In genomic region chr15:66770518-66771350, GRCh38 we compare ENCODE assay signal across 16 cellular contexts.
DNase-seq lines count a peak whose midpoint lies in the region; ATAC-seq and TF ChIP-seq lines count a peak whose summit lies in the region.
"Had no signal": no experiment of that assay in that cellular context is flagged by ENCODE, and none has a peak within 500 bp of the region (broad histone marks: within the 10 kb centered on the region; RNA-seq: fewer than 3 reads in every experiment).

No MANE protein-coding gene starts in this region.

- no peaks in the 10 kb centered on the region for H3K27me3 Mint-ChIP-seq in WTC11 (ENCODE audit: low read depth)

- DNase-seq in WTC11 (ENCODE audit: low spot score) (no peak), tibial nerve (ENCODE audit: low spot score in 2 of 2) (no peak), amygdala (lab: John Stamatoyannopoulos, UW) (no peak), DMS 273 (lab: John Stamatoyannopoulos, UW; ENCODE audit: unreplicated experiment) (no peak)
- DNase-seq: activated CD4-positive, alpha-beta T cell treated with anti-CD3 and anti-CD28 coated beads, Interleukin-2, amount 10 ng/mL, durations not matched to agents 7 days and 5 days; anterior cingulate cortex; dermis blood vessel endothelial cell; NCI-H345; stimulated activated CD4-positive, alpha-beta T cell treated with anti-CD3 and anti-CD28 coated beads, Interleukin-4, amount 100 ng/mL, for 1 hour had no signal

- no peaks in the 10 kb centered on the region for H3K27me3 ChIP-seq in HUES6 (ENCODE audit: control insufficient read depth, insufficient read depth, low read length)
- no peaks in the 10 kb centered on the region for H3K27me3 ChIP-seq in tibial nerve

- H3K9ac ChIP-seq in HUES6 (ENCODE audit: low read length) = peak overlapping the region; percentile 2

- no peak for TF ChIP-seq EP300 in tibial nerve (IDR thresholded peaks at IDR 0.05)

- H3K9me3 Mint-ChIP-seq in WTC11 = no peaks in the 10 kb centered on the region
- H3K9me3 Mint-ChIP-seq: activated CD4-positive, alpha-beta T cell treated with anti-CD3 and anti-CD28 coated beads, Interleukin-2, amount 10 ng/mL, durations not matched to agents 7 days and 5 days; activated T-helper 1 cell treated with anti-CD3 and anti-CD28 coated beads, Interleukin-12 subunit alpha, Interleukin-12 subunit beta, Interleukin-2, Interleukin-4 antibody, amounts not matched to agents 30 ng/mL and 10 ng/mL and 1 ng/mL, durations not matched to agents 14 hours and 24 hours and 36 hours; T-helper 1 cell treated with Interleukin-12 subunit alpha and Interleukin-12 subunit beta and Interleukin-4 antibody, amounts not matched to agents 30 μg/mL and 1 μg/mL, for 36 hours had no signal

- no peaks in the 10 kb centered on the region for H3K36me3 Mint-ChIP-seq in WTC11

- CTCF ChIA-PET in WTC11 (lab: Charles Lee) = interaction anchor here (0.7 to 6.1 kb wide), 7 partner anchors 9 to 152 kb away, joined by 3 to 53 read pairs (median 4); no protein-coding TSS in a partner anchor

- peaks cover 58% of the 10 kb centered on the region for H3K4me1 Mint-ChIP-seq in WTC11

- H3K4me1 ChIP-seq in HUES6 (ENCODE audit: control insufficient read depth, insufficient read depth, low read length) = peaks cover 57% of the 10 kb centered on the region
- peaks cover 68% of the 10 kb centered on the region for H3K4me1 ChIP-seq in mesodermal cell (ENCODE audit: control insufficient read depth, insufficient read depth, low read length, poor library complexity, severe bottlenecking)
- peaks cover 0 to 68% (median 35%) of the 10 kb centered on the region in 4 donors for H3K4me1 ChIP-seq in tibial nerve

- peak overlapping the region; percentile 26 for H3K27ac ChIP-seq in HUES6 (ENCODE audit: low read depth, low read length)
- peak overlapping the region; percentile 63 for H3K27ac ChIP-seq in mesodermal cell (ENCODE audit: low read depth, low read length, severe bottlenecking)
- H3K27ac ChIP-seq in tibial nerve = peak overlapping the region in 3 of 4 donors; percentile 5 to 54 (median 43)

- H3K4me3 ChIP-seq in HUES6 (ENCODE audit: low read depth, low read length) = no peak overlapping the region
- no peak overlapping the region for H3K4me3 ChIP-seq in mesodermal cell (ENCODE audit: extremely low read depth, insufficient read depth, low read length, poor library complexity, severe bottlenecking)
- H3K4me3 ChIP-seq in tibial nerve = no peak overlapping the region
- H3K4me3 ChIP-seq: HAP-1 had no signal

- no peak for TF ChIP-seq POLR2A in tibial nerve (IDR thresholded peaks at IDR 0.05)

- ATAC-seq in WTC11 (no peak), HG03108 (IDR thresholded peaks at IDR 0.05; ENCODE audit: unreplicated experiment) (no peak), GM21381 (IDR thresholded peaks at IDR 0.05; ENCODE audit: unreplicated experiment) (no peak)

- WGBS in mesodermal cell (ENCODE audit: insufficient coverage in 2 of 2), 2 experiments = 78 to 80% methylated on average over 10 to 13 of the region's 14 CpGs
- 76 to 79% methylated on average over 14 of the region's 14 CpGs for WGBS in tibial nerve, 2 donors

- H3K4me3 Mint-ChIP-seq in WTC11 = no peak overlapping the region
- H3K4me3 Mint-ChIP-seq: activated CD4-positive, alpha-beta T cell treated with anti-CD3 and anti-CD28 coated beads, Interleukin-2, amount 10 ng/mL, durations not matched to agents 7 days and 5 days; activated T-helper 1 cell treated with anti-CD3 and anti-CD28 coated beads, Interleukin-12 subunit alpha, Interleukin-12 subunit beta, Interleukin-2, Interleukin-4 antibody, amounts not matched to agents 30 ng/mL and 10 ng/mL and 1 ng/mL, durations not matched to agents 14 hours and 24 hours and 36 hours; T-helper 1 cell treated with Interleukin-12 subunit alpha and Interleukin-12 subunit beta and Interleukin-4 antibody, amounts not matched to agents 30 μg/mL and 1 μg/mL, for 36 hours had no signal

- H3K36me3 ChIP-seq in HUES6 (ENCODE audit: control insufficient read depth, insufficient read depth, low read length) (no peaks in the 10 kb centered on the region), mesodermal cell (ENCODE audit: control insufficient read depth, insufficient read depth, low read length) (peaks cover 78% of the 10 kb centered on the region), tibial nerve (no peaks in the 10 kb centered on the region)
- H3K36me3 ChIP-seq: HAP-1 had no signal

- H3K27ac Mint-ChIP-seq in WTC11 = peak overlapping the region; percentile 19; the same call in 1 of the 2 replicates
- H3K27ac Mint-ChIP-seq: activated CD4-positive, alpha-beta T cell treated with anti-CD3 and anti-CD28 coated beads, Interleukin-2, amount 10 ng/mL, durations not matched to agents 7 days and 5 days; activated T-helper 1 cell treated with anti-CD3 and anti-CD28 coated beads, Interleukin-12 subunit alpha, Interleukin-12 subunit beta, Interleukin-2, Interleukin-4 antibody, amounts not matched to agents 30 ng/mL and 10 ng/mL and 1 ng/mL, durations not matched to agents 14 hours and 24 hours and 36 hours; T-helper 1 cell treated with Interleukin-12 subunit alpha and Interleukin-12 subunit beta and Interleukin-4 antibody, amounts not matched to agents 30 μg/mL and 1 μg/mL, for 36 hours had no signal

- POLR2A ChIA-PET in WTC11 (lab: Charles Lee) = no interaction called here

- H3K9me3 ChIP-seq in HUES6 (ENCODE audit: control insufficient read depth, insufficient read depth, low read depth, low read length) (no peaks in the 10 kb centered on the region), mesodermal cell (ENCODE audit: control insufficient read depth, low read length) (no peaks in the 10 kb centered on the region), tibial nerve (no peaks in the 10 kb centered on the region)
- H3K9me3 ChIP-seq: HAP-1 had no signal

- TF ChIP-seq CTCF in WTC11 (IDR thresholded peaks at IDR 0.05) (no peak), tibial nerve (IDR thresholded peaks at IDR 0.05) (no peak)

TF ChIP-seq in WTC11, 78 proteins besides CTCF, POLR2A, EP300 and RAD21 (continues in another document):
- TF ChIP-seq ZNF532 (CRISPR knock-in tag; IDR thresholded peaks at IDR 0.05; ENCODE audit: borderline replicate concordance) (no peak), HMGA2 (CRISPR knock-in tag; IDR thresholded peaks at IDR 0.05) (no peak), GRHL2 (CRISPR knock-in tag; IDR thresholded peaks at IDR 0.05; ENCODE audit: insufficient replicate concordance, severe bottlenecking) (no peak), PRRX2 (CRISPR knock-in tag; IDR thresholded peaks at IDR 0.05) (no peak), GABPB1 (CRISPR knock-in tag; IDR thresholded peaks at IDR 0.05) (no peak), OVOL2 (CRISPR knock-in tag; IDR thresholded peaks at IDR 0.05; ENCODE audit: borderline replicate concordance) (no peak), NFE2L1 (CRISPR knock-in tag; IDR thresholded peaks at IDR 0.05) (no peak), GTF2I (CRISPR knock-in tag; conservative IDR thresholded peaks at IDR 0.05) (no peak), ATF6 (CRISPR knock-in tag; IDR thresholded peaks at IDR 0.05) (no peak)
